26 cellular contexts compared by ENCODE assay signal in the genomic region with DNA sequence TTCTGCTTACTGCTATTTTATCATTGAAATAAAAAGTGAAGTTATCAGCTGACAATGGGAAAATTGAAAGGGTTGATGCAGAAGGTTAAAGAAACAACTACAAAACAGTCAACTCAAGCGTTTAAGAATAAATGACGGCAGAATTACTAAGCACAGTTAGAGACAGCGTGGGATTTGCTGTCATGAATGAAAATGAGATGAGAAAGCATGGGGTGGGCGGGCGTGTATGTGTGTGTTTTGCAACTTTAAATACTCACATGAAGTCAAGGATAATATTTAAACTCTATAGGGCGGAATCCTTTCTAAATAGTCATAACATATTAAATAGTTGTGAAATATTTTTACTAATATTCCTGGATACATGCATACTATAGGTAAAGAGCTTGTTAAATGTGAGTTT.
"Had no signal": no experiment of that assay in that cellular context is flagged by ENCODE, and none has a peak within 500 bp of the region (broad histone marks: within the 10 kb centered on the region; RNA-seq: fewer than 3 reads in every experiment).

No MANE protein-coding gene starts in this region.

- H3K27ac Mint-ChIP-seq: activated naive CD8-positive, alpha-beta T cell treated with anti-CD3 and anti-CD28 coated beads for 36 hours; nephron had no signal

- H3K36me3 ChIP-seq: adrenal gland, cardiac muscle cell, esophagus muscularis mucosa had no signal

- H3K4me3 ChIP-seq: adrenal gland, cardiac muscle cell, esophagus muscularis mucosa, psoas muscle had no signal

- H3K27ac ChIP-seq: adrenal gland, cardiac muscle cell, esophagus muscularis mucosa, parathyroid adenoma, psoas muscle, VCaP had no signal

- FAIRE-seq: endothelial cell of umbilical vein, frontal cortex, kidney, urothelium cell line had no signal

- ATAC-seq: left colon, psoas muscle, right cardiac atrium had no signal

- H3K79me2 ChIP-seq: parathyroid adenoma had no signal

- DNase-seq: activated CD4-positive, alpha-beta T cell treated with anti-CD3 and anti-CD28 coated beads for 48 hours; activated CD4-positive, alpha-beta T cell treated with anti-CD3 and anti-CD28 coated beads, Interleukin-2, amount 50 U/mL, for 48 hours; activated CD8-positive, alpha-beta memory T cell treated with anti-CD3 and anti-CD28 coated beads for 24 hours; activated effector memory CD4-positive, alpha-beta T cell treated with Interleukin-2 at 50 U/mL for 16 hours; activated naive CD4-positive, alpha-beta T cell treated with Interleukin-2 at 50 U/mL for 16 hours; activated naive CD8-positive, alpha-beta T cell treated with anti-CD3 and anti-CD28 coated beads for 36 hours; adrenal gland; cerebellar nuclear complex; cortex of kidney; kidney; left colon; mammary epithelial cell; psoas muscle; right cardiac atrium; stimulated activated CD4-positive, alpha-beta T cell treated with anti-CD3 and anti-CD28 coated beads, Interleukin-15, amount 100 ng/mL, for 24 hours; stimulated activated CD4-positive, alpha-beta T cell treated with anti-CD3 and anti-CD28 coated beads, Interleukin-2, amount 100 ng/mL, for 24 hours; stimulated activated naive CD4-positive, alpha-beta T cell; trophoblast cell had no signal

- H3K27me3 Mint-ChIP-seq: activated naive CD8-positive, alpha-beta T cell treated with anti-CD3 and anti-CD28 coated beads for 36 hours had no signal

- H3K4me1 Mint-ChIP-seq: activated naive CD8-positive, alpha-beta T cell treated with anti-CD3 and anti-CD28 coated beads for 36 hours; nephron had no signal

- H3K4me3 Mint-ChIP-seq: activated naive CD8-positive, alpha-beta T cell treated with anti-CD3 and anti-CD28 coated beads for 36 hours; nephron had no signal

- H3K36me3 Mint-ChIP-seq: activated naive CD8-positive, alpha-beta T cell treated with anti-CD3 and anti-CD28 coated beads for 36 hours had no signal

- H3K27me3 ChIP-seq: adrenal gland, cardiac muscle cell, esophagus muscularis mucosa had no signal

- H3K9me3 Mint-ChIP-seq: activated naive CD8-positive, alpha-beta T cell treated with anti-CD3 and anti-CD28 coated beads for 36 hours; nephron had no signal

- H2AFZ ChIP-seq: parathyroid adenoma had no signal

- H3K9me3 ChIP-seq: adrenal gland, esophagus muscularis mucosa, psoas muscle had no signal

- H3K9ac ChIP-seq: parathyroid adenoma had no signal

- H3K4me1 ChIP-seq: adrenal gland, esophagus muscularis mucosa, parathyroid adenoma, psoas muscle had no signal
